In the genomic region with DNA sequence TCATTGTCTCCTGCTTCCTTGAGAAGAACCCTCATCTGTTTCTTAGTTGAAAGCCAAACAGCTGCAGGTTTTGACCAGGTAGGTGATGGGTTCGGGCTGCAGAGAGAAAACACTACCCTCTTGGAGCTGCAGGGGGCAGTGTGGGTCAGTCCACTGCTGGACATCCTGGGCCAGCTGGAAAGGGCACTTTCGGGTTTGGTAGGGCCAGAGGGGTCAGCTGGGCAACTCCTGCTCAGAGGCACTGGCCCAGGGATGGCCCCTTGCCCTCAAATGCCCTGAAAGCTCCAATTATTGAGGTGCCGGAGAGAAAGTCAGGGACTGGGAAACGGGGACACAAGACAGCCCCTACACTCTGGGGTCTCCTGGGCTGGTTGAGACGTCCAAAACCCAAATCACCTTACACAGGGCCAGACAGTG, we compare ENCODE assay signal across 8 cellular contexts.
DNase-seq lines count a peak whose midpoint lies in the region; ATAC-seq and TF ChIP-seq lines count a peak whose summit lies in the region.

No MANE protein-coding gene starts in this region.

- no peak overlapping the region for H3K4me3 ChIP-seq in AG04449 (ENCODE audit: low read depth, low read length)
- H3K4me3 ChIP-seq in epithelial cell of proximal tubule (ENCODE audit: low read depth, low read length): no peak overlapping the region

- CTCF ChIA-PET in AG04449 (lab: Yijun Ruan, JAX): interaction anchor here (0.8 to 5.4 kb wide), 13 partner anchors 8 to 115 kb away, joined by 3 to 59 read pairs (median 6); no protein-coding TSS in a partner anchor

- no peak for ATAC-seq in omental fat pad (ENCODE audit: low FRiP score)

- TF ChIP-seq CTCF in AG04449 (IDR thresholded peaks at IDR 0.05; ENCODE audit: insufficient read depth, low read length, missing control alignments): peak; percentile 75
- peak; percentile 96 for TF ChIP-seq CTCF in epithelial cell of proximal tubule (conservative IDR thresholded peaks at IDR 0.05; ENCODE audit: low read depth, low read length)
- TF ChIP-seq CTCF in omental fat pad (IDR thresholded peaks at IDR 0.05): peak in 1 of 3 donors; percentile 73

- POLR2A ChIA-PET in AG04449 (lab: Yijun Ruan, JAX): no interaction called here

- DNase-seq in AG04449 (ENCODE audit: low read depth, low spot score) (no peak), GM19240 (ENCODE audit: insufficient read length, low spot score) (peak; percentile 52), Kasumi-1 (lab: John Stamatoyannopoulos, UW) (peak; percentile 32 to 48), epithelial cell of proximal tubule (ENCODE audit: low read depth) (no peak), omental fat pad (ENCODE audit: low spot score) (peak; percentile 41), mesenteric fat pad (ENCODE audit: low spot score) (no peak), kidney glomerular epithelial cell (lab: John Stamatoyannopoulos, UW) (no peak)
- peak; percentile 8 to 48 for DNase-seq in activated CD8-positive, alpha-beta memory T cell treated with anti-CD3 and anti-CD28 coated beads for 1 hour (ENCODE audit: extremely low read depth in 1 of 2, low read depth in 1 of 2)

Comparison
In these comparisons a context has a peak if more than half of its experiments do, and no peak if none do; other contexts are left out.
1. DNase-seq: peak in GM19240 (single experiment), Kasumi-1 (2 of 2), activated CD8-positive, alpha-beta memory T cell treated with anti-CD3 and anti-CD28 coated beads for 1 hour (2 of 2) and omental fat pad (single experiment); none in AG04449 (single experiment), epithelial cell of proximal tubule (single experiment), mesenteric fat pad (single experiment) and kidney glomerular epithelial cell (single experiment).